ENCODE assay signal across 9 cellular contexts in genomic region chr1:91555821-91556531, GRCh38. TPM values are rescaled to one million over a fixed set of nuclear protein-coding genes. Genes with fewer than 3 reads are reported as not detected.
DNase-seq lines count a peak whose midpoint lies in the region; ATAC-seq and TF ChIP-seq lines count a peak whose summit lies in the region.
"Had no signal": no experiment of that assay in that cellular context is flagged by ENCODE, and none has a peak within 500 bp of the region (broad histone marks: within the 10 kb centered on the region; RNA-seq: fewer than 3 reads in every experiment).

No MANE protein-coding gene starts in this region.

- peak overlapping the region; percentile 54 for H3K27ac ChIP-seq in fibroblast of lung (ENCODE audit: insufficient read depth, low read length)
- H3K27ac ChIP-seq: SK-N-MC had no signal

- peak; percentile 24 to 31 for DNase-seq in activated CD8-positive, alpha-beta memory T cell treated with anti-CD3 and anti-CD28 coated beads for 1 hour (ENCODE audit: extremely low read depth in 1 of 2, low read depth in 1 of 2)
- DNase-seq in fibroblast of lung (ENCODE audit: low read depth in 2 of 2), result peak; percentile 88 to 90
- peak; percentile 32 to 41 for DNase-seq in stimulated activated CD8-positive, alpha-beta memory T cell treated with anti-CD3 and anti-CD28 coated beads, Interleukin-4, amount 100 ng/mL, for 1 hour (ENCODE audit: low read depth in 2 of 2, low spot score in 1 of 2)
- DNase-seq in HuH-7.5 (ENCODE audit: low spot score), result no peak

- H3K36me3 ChIP-seq in fibroblast of lung (ENCODE audit: control insufficient read depth, insufficient read depth, low read length), result no peaks in the 10 kb centered on the region

- no peaks in the 10 kb centered on the region for H3K9me3 ChIP-seq in fibroblast of lung (ENCODE audit: control insufficient read depth, insufficient read depth, low read depth, low read length)

- H3K27me3 ChIP-seq in fibroblast of lung (ENCODE audit: control insufficient read depth, insufficient read depth, low read length), result no peaks in the 10 kb centered on the region

- no peak overlapping the region for H3K4me3 ChIP-seq in fibroblast of lung (replicated peaks in 1 of 4; ENCODE audit: control extremely low read depth in 1 of 4, insufficient read depth in 1 of 4, low read depth in 3 of 4, low read length in 4 of 4)
- H3K4me3 ChIP-seq: SK-N-MC had no signal

- H3K79me2 ChIP-seq in fibroblast of lung (ENCODE audit: control insufficient read depth, insufficient read depth, low read length), result no peaks in the 10 kb centered on the region

- H3K9ac ChIP-seq in fibroblast of lung (ENCODE audit: insufficient read depth, low read length), result no peak overlapping the region

- H4K20me1 ChIP-seq in fibroblast of lung (ENCODE audit: control insufficient read depth, extremely low read depth, insufficient read depth, low read length), result no peaks in the 10 kb centered on the region

- H3K4me1 ChIP-seq in fibroblast of lung (ENCODE audit: control insufficient read depth, extremely low read depth, insufficient read depth, low read length), result peaks cover 20% of the 10 kb centered on the region

- peak; percentile 55 for ATAC-seq in HG03196 (IDR thresholded peaks at IDR 0.05; ENCODE audit: unreplicated experiment)
- no peak for ATAC-seq in HG03108 (IDR thresholded peaks at IDR 0.05; ENCODE audit: unreplicated experiment)
- ATAC-seq in GM18511 (IDR thresholded peaks at IDR 0.05; ENCODE audit: unreplicated experiment), result no peak
- ATAC-seq in GM19035 (IDR thresholded peaks at IDR 0.05; ENCODE audit: unreplicated experiment), result no peak

- H3K4me2 ChIP-seq in fibroblast of lung (ENCODE audit: extremely low read depth, insufficient read depth, low read length), result no peak overlapping the region

- no peak overlapping the region for H2AFZ ChIP-seq in fibroblast of lung (ENCODE audit: low read length)

- TF ChIP-seq CTCF in fibroblast of lung (conservative IDR thresholded peaks at IDR 0.05 in 1 of 2, IDR thresholded peaks at IDR 0.05 in 1 of 2; ENCODE audit: low read depth in 1 of 2, low read length in 2 of 2), result no peak

RNA-seq across cellular contexts. Expression of gene CDC7, which starts 55.3 kb away (rescaled TPM):
- total RNA-seq in fibroblast of lung, result 3.1 and 3.6 TPM in 2 replicates
- polyA plus RNA-seq in fibroblast of lung, result 5.1 and 8.6 TPM in 2 replicates
- 3.3 and 6.4 TPM in 2 replicates for polyA plus RNA-seq in fibroblast of lung (2012)
- not detected in 2 replicates for polyA minus RNA-seq in fibroblast of lung (ENCODE audit: low replicate concordance)
